ENCODE assay signal across 13 cellular contexts in the genomic region with DNA sequence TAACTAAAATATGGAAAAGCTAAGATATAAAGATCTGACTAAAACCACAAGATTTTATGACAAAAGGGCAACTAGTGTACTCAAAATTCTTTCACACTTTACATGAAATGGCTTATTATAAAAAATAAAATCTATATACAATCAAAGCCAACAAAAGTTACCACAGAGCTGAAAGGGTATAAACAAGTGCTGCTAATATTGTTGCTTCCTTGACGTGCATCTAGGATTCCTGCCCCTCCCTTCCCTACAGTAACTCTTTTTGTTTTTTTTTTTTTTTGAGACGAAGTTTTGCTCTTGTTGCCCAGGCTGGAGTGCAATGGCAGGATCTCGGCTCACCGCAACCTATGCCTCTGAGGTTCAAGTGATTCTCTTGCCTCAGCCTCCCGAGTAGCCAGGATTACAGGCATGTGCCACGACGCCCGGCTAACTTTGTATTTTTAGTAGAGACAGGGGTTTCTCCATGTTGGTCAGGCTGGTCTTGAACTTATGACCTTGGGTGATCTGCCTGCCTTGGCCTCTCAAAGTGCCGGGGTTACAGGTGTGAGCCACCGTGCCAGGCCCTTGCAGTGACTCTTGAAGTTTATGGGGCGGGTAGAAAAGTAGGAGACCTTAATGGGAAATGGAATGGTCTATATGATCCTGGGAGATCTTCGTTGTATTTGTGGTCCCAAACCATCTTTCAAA. TPM values are rescaled to one million over a fixed set of nuclear protein-coding genes. Genes with fewer than 3 reads are reported as not detected.
A peak's percentile ranks its signal among the peaks of the same experiment; 100 is the strongest.
DNase-seq lines count a peak whose midpoint lies in the region; ATAC-seq and TF ChIP-seq lines count a peak whose summit lies in the region.
"Had no signal": no experiment of that assay in that cellular context is flagged by ENCODE, and none has a peak within 500 bp of the region (broad histone marks: within the 10 kb centered on the region; RNA-seq: fewer than 3 reads in every experiment).

No MANE protein-coding gene starts in this region.

- no peak overlapping the region for H4K91ac ChIP-seq in mesenchymal stem cell (ENCODE audit: low read length)

- H3K18ac ChIP-seq in mesenchymal stem cell (ENCODE audit: low read depth in 1 of 2, low read length in 2 of 2) = no peak overlapping the region

- WGBS in right cardiac atrium = 62% methylated on average over 12 of the region's 12 CpGs
- WGBS in mesenchymal stem cell = 97% methylated on average over 11 of the region's 12 CpGs

- H2BK120ac ChIP-seq in mesenchymal stem cell (ENCODE audit: low read depth, low read length) = no peak overlapping the region

- no peak overlapping the region for H2BK5ac ChIP-seq in mesenchymal stem cell (ENCODE audit: low read depth, low read length, poor library complexity, severe bottlenecking)

- no peak overlapping the region for H2AFZ ChIP-seq in mesenchymal stem cell (ENCODE audit: low read depth, low read length)

- no peaks in the 10 kb centered on the region for H3K27me3 Mint-ChIP-seq in activated naive CD8-positive, alpha-beta T cell treated with anti-CD3 and anti-CD28 coated beads, Interleukin-2, amount 50 U/mL, for 24 hours

- in situ Hi-C loops in KBM-7 (cut with MboI; ENCODE audit: low pct_unique_long_range_greater_than_20kb, low sequenced_read_pairs) = loop anchor here (25.0 kb wide), 1 partner anchor 290 kb away; no protein-coding TSS in a partner anchor
- in situ Hi-C loops in GM13977 (cut with MboI; ENCODE audit: low pct_unique_long_range_greater_than_20kb, low sequenced_read_pairs, unreplicated experiment) = no loop called here

- H3K9me3 ChIP-seq in right cardiac atrium (ENCODE audit: control insufficient read depth, low read length) (no peaks in the 10 kb centered on the region), mesenchymal stem cell (ENCODE audit: control insufficient read depth, low read length) (no peaks in the 10 kb centered on the region), vagina (no peaks in the 10 kb centered on the region)

- H3K79me1 ChIP-seq in mesenchymal stem cell (replicated peaks; ENCODE audit: low read length, poor library complexity, severe bottlenecking) = no peaks in the 10 kb centered on the region

- H3K4me3 Mint-ChIP-seq in activated naive CD8-positive, alpha-beta T cell treated with anti-CD3 and anti-CD28 coated beads, Interleukin-2, amount 50 U/mL, for 24 hours = peak overlapping the region; percentile 57

- peak overlapping the region; percentile 66 for H3K27ac Mint-ChIP-seq in activated naive CD8-positive, alpha-beta T cell treated with anti-CD3 and anti-CD28 coated beads, Interleukin-2, amount 50 U/mL, for 24 hours

- H3K36me3 ChIP-seq in mesenchymal stem cell (ENCODE audit: control insufficient read depth in 1 of 2, insufficient read depth in 2 of 2, low read depth in 1 of 2, low read length in 2 of 2) (peaks cover 6% of the 10 kb centered on the region in 2 experiments), vagina (peaks cover 0 to 8% of the 10 kb centered on the region in 2 donors)

- H3K4me1 ChIP-seq in right cardiac atrium (ENCODE audit: control insufficient read depth, insufficient read depth, low read length) = peaks cover 3% of the 10 kb centered on the region
- peaks cover 6% of the 10 kb centered on the region for H3K4me1 ChIP-seq in mesenchymal stem cell (ENCODE audit: control insufficient read depth, insufficient read depth, low read depth, low read length)
- peaks cover 60% of the 10 kb centered on the region for H3K4me1 ChIP-seq in vagina

- H3K9ac ChIP-seq in mesenchymal stem cell (ENCODE audit: low read length) = peak overlapping the region; percentile 79

- H2BK12ac ChIP-seq in mesenchymal stem cell (ENCODE audit: low read length in 2 of 2) = no peak overlapping the region

- no peak overlapping the region for H3K4me2 ChIP-seq in mesenchymal stem cell (ENCODE audit: low read length, poor library complexity, severe bottlenecking)

- no peak overlapping the region for H4K8ac ChIP-seq in mesenchymal stem cell (ENCODE audit: low read length)

- peaks cover 58% of the 10 kb centered on the region for H3K4me1 Mint-ChIP-seq in activated naive CD8-positive, alpha-beta T cell treated with anti-CD3 and anti-CD28 coated beads, Interleukin-2, amount 50 U/mL, for 24 hours

- H3K23ac ChIP-seq in mesenchymal stem cell (ENCODE audit: low read length in 2 of 2) = no peak overlapping the region

- H2AK5ac ChIP-seq in mesenchymal stem cell (ENCODE audit: low read length, severe bottlenecking) = no peak overlapping the region

- peak overlapping the region; percentile 30 for H3K27ac ChIP-seq in right cardiac atrium (ENCODE audit: low read length)
- no peak overlapping the region for H3K27ac ChIP-seq in mesenchymal stem cell (ENCODE audit: low read length, poor library complexity, severe bottlenecking)
- H3K27ac ChIP-seq in vagina = peak overlapping the region; percentile 56
- H3K27ac ChIP-seq: C4-2B had no signal

- H3K9me3 Mint-ChIP-seq in activated naive CD8-positive, alpha-beta T cell treated with anti-CD3 and anti-CD28 coated beads, Interleukin-2, amount 50 U/mL, for 24 hours = no peaks in the 10 kb centered on the region

- peaks cover 49% of the 10 kb centered on the region for H3K36me3 Mint-ChIP-seq in activated naive CD8-positive, alpha-beta T cell treated with anti-CD3 and anti-CD28 coated beads, Interleukin-2, amount 50 U/mL, for 24 hours (ENCODE audit: low read depth)

- TF ChIP-seq POLR2A in vagina (IDR thresholded peaks at IDR 0.05) (no peak), erythroblast (IDR thresholded peaks at IDR 0.05; ENCODE audit: low read length) (no peak)

- DNase-seq in right cardiac atrium = no peak
- DNase-seq in Right ventricle myocardium superior = no peak
- no peak for DNase-seq in activated naive CD8-positive, alpha-beta T cell treated with anti-CD3 and anti-CD28 coated beads, Interleukin-2, amount 50 U/mL, for 24 hours
- no peak for DNase-seq in mesenchymal stem cell
- no peak for DNase-seq in vagina (ENCODE audit: extremely low spot score in 2 of 2)
- DNase-seq in KBM-7 = no peak
- DNase-seq in erythroblast (lab: John Stamatoyannopoulos, UW) = no peak
- DNase-seq in GM13977 (ENCODE audit: low spot score) = no peak
- DNase-seq: activated gamma-delta T cell treated with Interleukin-2 at 50 U/mL for 16 hours, dermis blood vessel endothelial cell, NCI-H2029 had no signal

- H3K4me3 ChIP-seq in right cardiac atrium (ENCODE audit: low read length) (no peak overlapping the region), mesenchymal stem cell (ENCODE audit: insufficient read depth in 1 of 2, low read depth in 1 of 2, low read length in 2 of 2) (peak overlapping the region in 1 of 2 experiments; percentile 4), vagina (no peak overlapping the region)
- H3K4me3 ChIP-seq: skin epidermis had no signal

- H2BK15ac ChIP-seq in mesenchymal stem cell (ENCODE audit: low read depth, poor library complexity, severe bottlenecking) = no peak overlapping the region

- intact Hi-C loops in right cardiac atrium (cut with DNase I) = loop anchor here in 1 of 4 donors (10.0 kb wide), 1 partner anchor 52 kb away; a partner anchor contains a TSS
- intact Hi-C loops in Right ventricle myocardium superior (cut with DNase I) = no loop called here
- intact Hi-C loops in vagina (cut with DNase I) = no loop called here

- no peak overlapping the region for H3K4ac ChIP-seq in mesenchymal stem cell (ENCODE audit: low read depth in 1 of 2, low read length in 2 of 2)

- ATAC-seq in right cardiac atrium (no peak), Right ventricle myocardium superior (ENCODE audit: poor library complexity) (no peak)
- ATAC-seq in activated naive CD8-positive, alpha-beta T cell treated with anti-CD3 and anti-CD28 coated beads, Interleukin-2, amount 50 U/mL, for 24 hours = no peak

- TF ChIP-seq CTCF in vagina (IDR thresholded peaks at IDR 0.05) (no peak), GM13977 (IDR thresholded peaks at IDR 0.05; ENCODE audit: extremely low read depth, insufficient read depth, missing control alignments) (no peak)

- H3K27me3 ChIP-seq in right cardiac atrium (ENCODE audit: control insufficient read depth, insufficient read depth) = no peaks in the 10 kb centered on the region
- H3K27me3 ChIP-seq in mesenchymal stem cell (ENCODE audit: control insufficient read depth in 1 of 2, insufficient read depth in 1 of 2, low read length in 2 of 2) = no peaks in the 10 kb centered on the region
- H3K27me3 ChIP-seq in vagina = no peaks in the 10 kb centered on the region

- H3K14ac ChIP-seq in mesenchymal stem cell (ENCODE audit: low read length in 2 of 2) = no peak overlapping the region

RNA-seq across cellular contexts. Expression of a gene that starts 4.5 kb away (rescaled TPM):
- total RNA-seq in right cardiac atrium (10 to 100 TPM; 52.0 to 63.7 (median 61.1) TPM), Right ventricle myocardium superior (50.9 TPM), vagina (67.8 TPM)
- polyA plus RNA-seq in right cardiac atrium = 50.0 TPM
- polyA plus RNA-seq in mesenchymal stem cell (2013, experiment 1 of 2) = 52.4 TPM
- polyA plus RNA-seq in mesenchymal stem cell (2013, experiment 2 of 2) = 51.7 TPM

RNA-seq across cellular contexts. Expression of a gene that starts 53.5 kb away (rescaled TPM):
- total RNA-seq in right cardiac atrium = 1 to 10 TPM; 3.6 to 4.1 (median 3.9) TPM
- 2.8 TPM for polyA plus RNA-seq in right cardiac atrium
- 2.3 TPM for total RNA-seq in Right ventricle myocardium superior
- polyA plus RNA-seq in mesenchymal stem cell (2013, experiment 1 of 2) = 4.3 TPM
- polyA plus RNA-seq in mesenchymal stem cell (2013, experiment 2 of 2) = 4.3 TPM
- 25.8 TPM for total RNA-seq in vagina

RNA-seq across cellular contexts. Expression of a gene that starts 53.6 kb away (rescaled TPM):
- total RNA-seq in right cardiac atrium (10 to 100 TPM; 21.0 to 33.7 (median 24.7) TPM), Right ventricle myocardium superior (33.1 TPM), vagina (16.9 TPM)
- polyA plus RNA-seq in right cardiac atrium = 36.0 TPM
- 17.2 TPM for polyA plus RNA-seq in mesenchymal stem cell (2013, experiment 1 of 2)
- 18.3 TPM for polyA plus RNA-seq in mesenchymal stem cell (2013, experiment 2 of 2)

RNA-seq across cellular contexts. Expression of a gene that starts 59.2 kb away (rescaled TPM):
- total RNA-seq in right cardiac atrium = 10 to 100 TPM; 13.7 to 29.9 (median 22.9) TPM
- 24.6 TPM for polyA plus RNA-seq in right cardiac atrium
- 22.1 TPM for total RNA-seq in Right ventricle myocardium superior
- polyA plus RNA-seq in mesenchymal stem cell (2013, experiment 1 of 2) = 10.1 TPM
- polyA plus RNA-seq in mesenchymal stem cell (2013, experiment 2 of 2) = 9.8 TPM
- total RNA-seq in vagina = 37.3 TPM
